ENCODE assay signal across 22 cellular contexts in genomic region chr9:134957945-134958227, GRCh38. TPM values are rescaled to one million over a fixed set of nuclear protein-coding genes. Genes with fewer than 3 reads are reported as not detected.
"Had no signal": no experiment of that assay in that cellular context is flagged by ENCODE, and none has a peak within 500 bp of the region (broad histone marks: within the 10 kb centered on the region; RNA-seq: fewer than 3 reads in every experiment).

No MANE protein-coding gene starts in this region.

- ATAC-seq: mucosa of descending colon; naive thymus-derived CD8-positive, alpha-beta T cell; psoas muscle; right lobe of liver; stimulated activated naive CD8-positive, alpha-beta T cell treated with anti-CD3 and anti-CD28 coated beads, Interleukin-15, amount 100 ng/mL, for 72 hours had no signal

- H3K27ac Mint-ChIP-seq: endodermal cell; stimulated activated naive B cell treated with anti-CD40 and anti-IgM and Interleukin-4, amounts not matched to agents 10 μg/mL and 1 μg/mL and 100 μg/mL, for 72 hours; stimulated activated naive CD8-positive, alpha-beta T cell treated with anti-CD3 and anti-CD28 coated beads, Interleukin-15, amount 100 ng/mL, for 72 hours had no signal

- H3K36me3 Mint-ChIP-seq: stimulated activated naive B cell treated with anti-CD40 and anti-IgM and Interleukin-4, amounts not matched to agents 10 μg/mL and 1 μg/mL and 100 μg/mL, for 72 hours had no signal

- H3K27me3 Mint-ChIP-seq: stimulated activated naive CD8-positive, alpha-beta T cell treated with anti-CD3 and anti-CD28 coated beads, Interleukin-15, amount 100 ng/mL, for 72 hours had no signal

- H3K4me1 Mint-ChIP-seq: endodermal cell; naive thymus-derived CD8-positive, alpha-beta T cell; stimulated activated naive B cell treated with anti-CD40 and anti-IgM and Interleukin-4, amounts not matched to agents 10 μg/mL and 1 μg/mL and 100 μg/mL, for 72 hours; stimulated activated naive CD8-positive, alpha-beta T cell treated with anti-CD3 and anti-CD28 coated beads, Interleukin-15, amount 100 ng/mL, for 72 hours had no signal

- H3K9me3 ChIP-seq: mucosa of descending colon, neutrophil, psoas muscle, right lobe of liver, upper lobe of left lung, vagina had no signal

- H3K27me3 ChIP-seq: neutrophil, right lobe of liver, upper lobe of left lung, vagina had no signal

- H3K4me3 ChIP-seq: coronary artery, mucosa of descending colon, psoas muscle, right lobe of liver, skin epidermis, upper lobe of left lung, vagina had no signal

- H3K4me3 Mint-ChIP-seq: endodermal cell; naive thymus-derived CD8-positive, alpha-beta T cell; stimulated activated naive B cell treated with anti-CD40 and anti-IgM and Interleukin-4, amounts not matched to agents 10 μg/mL and 1 μg/mL and 100 μg/mL, for 72 hours; stimulated activated naive CD8-positive, alpha-beta T cell treated with anti-CD3 and anti-CD28 coated beads, Interleukin-15, amount 100 ng/mL, for 72 hours had no signal

- H3K4me1 ChIP-seq: psoas muscle, right lobe of liver, vagina had no signal

- DNase-seq: effector CD4-positive, alpha-beta T cell; foreskin melanocyte; hippocampal formation; kidney glomerular epithelial cell; retina; stimulated activated CD4-positive, alpha-beta T cell treated with anti-CD3 and anti-CD28 coated beads, Interleukin-2, amount 100 ng/mL, for 24 hours; stimulated activated CD4-positive, alpha-beta T cell treated with anti-CD3 and anti-CD28 coated beads, Interleukin-4, amount 100 ng/mL, for 4 hours; stimulated activated naive B cell treated with anti-CD40 and anti-IgM and Interleukin-4, amounts not matched to agents 10 μg/mL and 1 μg/mL and 100 μg/mL, for 72 hours; stimulated activated naive CD8-positive, alpha-beta T cell treated with anti-CD3 and anti-CD28 coated beads, Interleukin-15, amount 100 ng/mL, for 72 hours; upper lobe of left lung had no signal

- H3K27ac ChIP-seq: coronary artery, neutrophil, psoas muscle, right lobe of liver, skin epidermis, upper lobe of left lung, vagina had no signal

- H3K9me3 Mint-ChIP-seq: stimulated activated naive CD8-positive, alpha-beta T cell treated with anti-CD3 and anti-CD28 coated beads, Interleukin-15, amount 100 ng/mL, for 72 hours had no signal

- H3K36me3 ChIP-seq: neutrophil, right lobe of liver, upper lobe of left lung, vagina had no signal

RNA-seq across cellular contexts. Expression of gene FCN1, which starts 40.2 kb away (rescaled TPM):
- total RNA-seq: dermis microvascular lymphatic vessel endothelial cell, endodermal cell, endothelial cell of umbilical vein, osteoblast had no signal
- polyA plus RNA-seq: endothelial cell of umbilical vein had no signal
